ENCODE assay signal across 8 cellular contexts in genomic region chr1:151251656-151252470, GRCh38. TPM values are rescaled to one million over a fixed set of nuclear protein-coding genes. Genes with fewer than 3 reads are reported as not detected.
DNase-seq lines count a peak whose midpoint lies in the region; ATAC-seq and TF ChIP-seq lines count a peak whose summit lies in the region.

No MANE protein-coding gene starts in this region.

- TF ChIP-seq POLR2A in testis (IDR thresholded peaks at IDR 0.05), result no peak

- H3K27me3 ChIP-seq in Panc1 (ENCODE audit: control insufficient read depth, insufficient read depth, low read length) (no peaks in the 10 kb centered on the region), neutrophil (no peaks in the 10 kb centered on the region), testis (no peaks in the 10 kb centered on the region)

- BruUV-seq in Panc1 (replicated peaks; lab: Mats Ljungman, UMichigan), result no TSS peak

- WGBS in testis, 2 donors, result 63 to 64% methylated on average over 16 of the region's 16 CpGs

- H3K4me1 ChIP-seq in Panc1 (ENCODE audit: control insufficient read depth, insufficient read depth, low read length) (peaks cover 3% of the 10 kb centered on the region; the same call in 1 of the 2 replicates), neutrophil (ENCODE audit: control insufficient read depth in 1 of 2, insufficient read depth in 1 of 2, low read depth in 1 of 2, low read length in 1 of 2) (peaks cover 15 to 16% of the 10 kb centered on the region in 2 experiments), testis (peaks cover 10% of the 10 kb centered on the region)

- intact Hi-C loops in Panc1 (cut with micrococcal nuclease; ENCODE audit: unreplicated experiment), result loop anchor here (5.0 kb wide), 1 partner anchor 55 kb away; the partner anchor contains the start of gene PIP5K1A
- intact Hi-C loops in testis (cut with DNase I; ENCODE audit: low total_unique reads), result loop anchor here (10.0 kb wide), 1 partner anchor 47 kb away; no protein-coding TSS in a partner anchor

- DNase-seq in GM10266 (ENCODE audit: extremely low spot score), result peak; percentile 75
- peak; percentile 45 for DNase-seq in LNCaP clone FGC (ENCODE audit: low read depth)
- DNase-seq in Panc1 (ENCODE audit: low read depth, low spot score), result peak; percentile 58
- DNase-seq in activated T-cell treated with anti-CD3 and anti-CD28 coated beads, Interleukin-2, amount 50 U/mL, for 72 hours, result peak; percentile 55 to 72
- DNase-seq in fibroblast of peridontal ligament (ENCODE audit: extremely low read depth), result peak; percentile 87
- peak; percentile 93 for DNase-seq in testis

- H3K4me1 Mint-ChIP-seq in activated T-cell treated with anti-CD3 and anti-CD28 coated beads, Interleukin-2, amount 50 U/mL, for 72 hours (ENCODE audit: low read depth), result peaks cover 19% of the 10 kb centered on the region

- H3K4me3 ChIP-seq in LNCaP clone FGC (ENCODE audit: low read depth, low read length) (no peak overlapping the region), Panc1 (ENCODE audit: low read depth in 2 of 2, low read length in 2 of 2) (no peak overlapping the region), neutrophil (ENCODE audit: low read depth in 1 of 2, low read length in 1 of 2) (no peak overlapping the region), testis (no peak overlapping the region)

- H3K9me3 ChIP-seq in Panc1 (ENCODE audit: control insufficient read depth, insufficient read depth, low read depth, low read length), result no peaks in the 10 kb centered on the region
- no peaks in the 10 kb centered on the region for H3K9me3 ChIP-seq in neutrophil
- no peaks in the 10 kb centered on the region for H3K9me3 ChIP-seq in testis

- TF ChIP-seq CTCF in GM10266 (IDR thresholded peaks at IDR 0.05; ENCODE audit: control insufficient read depth, insufficient read depth, low read depth, missing control alignments) (peak; percentile 78), LNCaP clone FGC (IDR thresholded peaks at IDR 0.05; ENCODE audit: control insufficient read depth, extremely low read depth, insufficient read depth) (peak; percentile 85), Panc1 (IDR thresholded peaks at IDR 0.05) (peak; percentile 89), neutrophil (IDR thresholded peaks at IDR 0.05) (peak; percentile 82), testis (IDR thresholded peaks at IDR 0.05) (peak; percentile 76 to 87 (median 84))

- ATAC-seq in Panc1 (peak; percentile 71), GM19467 (IDR thresholded peaks at IDR 0.05; ENCODE audit: unreplicated experiment) (no peak)
- peak; percentile 30 to 32 for ATAC-seq in activated T-cell treated with anti-CD3 and anti-CD28 coated beads, Interleukin-2, amount 50 U/mL, for 72 hours (replicated peaks in 1 of 2)

- no peak overlapping the region for H3K4me3 Mint-ChIP-seq in activated T-cell treated with anti-CD3 and anti-CD28 coated beads, Interleukin-2, amount 50 U/mL, for 72 hours

- peaks cover 10 to 22% of the 10 kb centered on the region in 2 donors for H3K36me3 Mint-ChIP-seq in activated T-cell treated with anti-CD3 and anti-CD28 coated beads, Interleukin-2, amount 50 U/mL, for 72 hours (ENCODE audit: insufficient read depth in 2 of 2)

- in situ Hi-C loops in Panc1 (cut with HindIII; ENCODE audit: low pct_unique_long_range_greater_than_20kb, low sequenced_read_pairs), result no loop called here

- H3K36me3 ChIP-seq in Panc1 (ENCODE audit: control insufficient read depth, insufficient read depth, low read length), result peaks cover 27% of the 10 kb centered on the region
- H3K36me3 ChIP-seq in neutrophil, result peaks cover 31% of the 10 kb centered on the region
- H3K36me3 ChIP-seq in testis (ENCODE audit: low read depth, missing control alignments), result no peaks in the 10 kb centered on the region

- H3K9me3 Mint-ChIP-seq in activated T-cell treated with anti-CD3 and anti-CD28 coated beads, Interleukin-2, amount 50 U/mL, for 72 hours, result no peaks in the 10 kb centered on the region

- no peak overlapping the region for H3K27ac Mint-ChIP-seq in activated T-cell treated with anti-CD3 and anti-CD28 coated beads, Interleukin-2, amount 50 U/mL, for 72 hours

- CTCF ChIA-PET in Panc1 (lab: Charles Lee), result interaction anchor here (0.7 to 1.9 kb wide), 5 partner anchors 35 to 181 kb away, joined by 3 to 14 read pairs (median 3); partner anchors contain the start of gene GABPB2

- POLR2A ChIA-PET in Panc1 (lab: Charles Lee), result interaction anchor here (0.6 to 1.2 kb wide), 3 partner anchors 9 to 62 kb away, joined by 3 to 4 read pairs (median 4); partner anchors contain the start of gene VPS72

- no peaks in the 10 kb centered on the region for H3K27me3 Mint-ChIP-seq in activated T-cell treated with anti-CD3 and anti-CD28 coated beads, Interleukin-2, amount 50 U/mL, for 72 hours (ENCODE audit: low read depth)

- H3K27ac ChIP-seq in Panc1 (ENCODE audit: low read length) (no peak overlapping the region), neutrophil (peak overlapping the region; percentile 25), testis (no peak overlapping the region)

RNA-seq across cellular contexts. Expression of gene PSMD4, which starts 2.7 kb away (rescaled TPM):
- total RNA-seq in Panc1 (2021; ENCODE audit: unreplicated experiment) (256 TPM), testis (100 to 1,000 TPM; 164 to 196 TPM)
- polyA plus RNA-seq in Panc1 (2012; ENCODE audit: insufficient read length), result 296 TPM
- 100 to 1,000 TPM; 168 to 205 TPM for total RNA-seq in activated T-cell treated with anti-CD3 and anti-CD28 coated beads, Interleukin-2, amount 50 U/mL, for 72 hours
- 333 TPM for polyA plus RNA-seq in testis (ENCODE audit: insufficient read depth, low read depth, low replicate concordance)

RNA-seq across cellular contexts. Expression of gene ZNF687, which starts 30.2 kb away (rescaled TPM):
- total RNA-seq in Panc1 (2021; ENCODE audit: unreplicated experiment), result 33.3 TPM
- 36.6 TPM for polyA plus RNA-seq in Panc1 (2012; ENCODE audit: insufficient read length)
- total RNA-seq in activated T-cell treated with anti-CD3 and anti-CD28 coated beads, Interleukin-2, amount 50 U/mL, for 72 hours, result 10 to 100 TPM; 39.9 to 40.3 TPM
- total RNA-seq in testis, result 10 to 100 TPM; 39.9 to 58.2 TPM
- 38.4 TPM for polyA plus RNA-seq in testis (ENCODE audit: insufficient read depth, low read depth, low replicate concordance)

RNA-seq across cellular contexts. Expression of gene PIP5K1A, which starts 53.5 kb away (rescaled TPM):
- total RNA-seq in Panc1 (2021; ENCODE audit: unreplicated experiment) (78.9 TPM), testis (100 to 1,000 TPM; 168 to 234 TPM)
- 41.9 TPM for polyA plus RNA-seq in Panc1 (2012; ENCODE audit: insufficient read length)
- 10 to 100 TPM; 77.5 to 80.3 TPM for total RNA-seq in activated T-cell treated with anti-CD3 and anti-CD28 coated beads, Interleukin-2, amount 50 U/mL, for 72 hours
- polyA plus RNA-seq in testis (ENCODE audit: insufficient read depth, low read depth, low replicate concordance), result 94.1 TPM
